33 cellular contexts compared by ENCODE assay signal in the genomic region with DNA sequence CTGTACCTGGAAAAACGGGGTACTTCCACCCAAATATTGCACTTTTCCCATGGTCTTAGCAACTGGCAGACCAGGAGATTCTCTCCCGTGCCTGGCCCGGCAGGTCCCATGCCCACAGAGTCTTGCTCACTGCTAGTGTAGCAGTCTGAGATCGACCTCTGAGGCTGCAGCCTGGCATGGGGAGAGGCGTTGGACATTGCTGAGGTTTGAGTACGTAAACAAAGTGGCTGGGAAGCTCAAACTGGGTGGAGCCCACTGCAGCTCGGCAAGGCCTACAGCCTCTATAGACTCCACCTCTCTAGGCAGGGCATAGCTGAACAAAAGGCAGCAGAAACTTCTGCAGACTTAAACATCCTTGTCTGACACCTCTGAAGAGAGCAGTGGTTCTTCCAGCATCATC. TPM values are rescaled to one million over a fixed set of nuclear protein-coding genes. Genes with fewer than 3 reads are reported as not detected.
"Had no signal": no experiment of that assay in that cellular context is flagged by ENCODE, and none has a peak within 500 bp of the region (broad histone marks: within the 10 kb centered on the region; RNA-seq: fewer than 3 reads in every experiment).

No MANE protein-coding gene starts in this region.

- DNase-seq: activated B cell treated with CpG ODN at 0.5 μM for 24 hours; activated CD4-positive, alpha-beta memory T cell treated with anti-CD3 and anti-CD28 coated beads for 36 hours; activated CD4-positive, alpha-beta T cell treated with anti-CD3 and anti-CD28 coated beads for 4 hours; activated CD4-positive, alpha-beta T cell treated with anti-CD3 and anti-CD28 coated beads, Interleukin-2, amount 10 ng/mL, durations not matched to agents 7 days and 5 days; activated CD4-positive, CD25-positive, alpha-beta regulatory T cell treated with anti-CD3 and anti-CD28 coated beads, Interleukin-2, amount 50 U/mL, for 72 hours; activated CD8-positive, alpha-beta memory T cell treated with anti-CD3 and anti-CD28 coated beads, Interleukin-2, amount 50 U/mL, for 4 hours; activated CD8-positive, alpha-beta T cell treated with anti-CD3 and anti-CD28 coated beads for 36 hours; activated effector memory CD4-positive, alpha-beta T cell treated with anti-CD3 and anti-CD28 coated beads, Interleukin-2, amount 50 U/mL, for 16 hours; activated gamma-delta T cell treated with Interleukin-2 at 50 U/mL for 16 hours; activated naive CD4-positive, alpha-beta T cell; activated naive CD4-positive, alpha-beta T cell treated with anti-CD3 and anti-CD28 coated beads for 36 hours; activated naive CD4-positive, alpha-beta T cell treated with anti-CD3 and anti-CD28 coated beads, Interleukin-2, amount 50 U/mL, for 16 hours; activated naive CD8-positive, alpha-beta T cell treated with anti-CD3 and anti-CD28 coated beads for 36 hours; activated T-cell treated with anti-CD3 and anti-CD28 coated beads for 4 hours; activated T-cell treated with anti-CD3 and anti-CD28 coated beads, Interleukin-2, amount 50 U/mL, for 1 hour; activated T-cell treated with anti-CD3 and anti-CD28 coated beads, Interleukin-2, amount 50 U/mL, for 4 hours; activated T-cell treated with anti-CD3 and anti-CD28 coated beads, Interleukin-2, amount 50 U/mL, for 72 hours; adrenal gland; amniotic stem cell; aorta; body of pancreas; brain microvascular endothelial cell; central memory CD4-positive, alpha-beta T cell; T-helper 2 cell; T-helper 9 cell had no signal

- H3K36me3 ChIP-seq: adrenal gland, brain microvascular endothelial cell, breast epithelium had no signal

- H3K27ac ChIP-seq: adrenal gland, body of pancreas, brain microvascular endothelial cell, breast epithelium, VCaP had no signal

- H3K9me3 Mint-ChIP-seq: activated CD4-positive, alpha-beta memory T cell treated with anti-CD3 and anti-CD28 coated beads for 36 hours; activated CD4-positive, alpha-beta T cell treated with anti-CD3 and anti-CD28 coated beads, Interleukin-2, amount 10 ng/mL, durations not matched to agents 7 days and 5 days; activated CD8-positive, alpha-beta T cell treated with anti-CD3 and anti-CD28 coated beads for 36 hours; activated naive CD4-positive, alpha-beta T cell treated with anti-CD3 and anti-CD28 coated beads for 36 hours; activated T-helper 1 cell treated with anti-CD3 and anti-CD28 coated beads, Interleukin-12 subunit alpha, Interleukin-12 subunit beta, Interleukin-2, Interleukin-4 antibody, amounts not matched to agents 30 ng/mL and 10 ng/mL and 1 ng/mL, durations not matched to agents 14 hours and 24 hours and 36 hours; T-helper 1 cell treated with Interleukin-12 subunit alpha and Interleukin-12 subunit beta and Interleukin-4 antibody, amounts not matched to agents 30 μg/mL and 1 μg/mL, for 36 hours; T-helper 2 cell treated with Interferon-gamma antibody and Interleukin-4, amounts not matched to agents 5 μg/mL and 100 μg/mL, for 36 hours had no signal

- H3K4me1 Mint-ChIP-seq: activated B cell treated with CpG ODN at 0.5 μM for 24 hours; activated CD4-positive, alpha-beta T cell treated with anti-CD3 and anti-CD28 coated beads, Interleukin-2, amount 10 ng/mL, durations not matched to agents 7 days and 5 days; activated T-helper 17 cell treated with anti-CD3 and anti-CD28 coated beads, Interleukin-2, amount 50 U/mL, for 72 hours had no signal

- H3K27me3 ChIP-seq: body of pancreas, brain microvascular endothelial cell, breast epithelium had no signal

- H3K9me3 ChIP-seq: adrenal gland, body of pancreas, breast epithelium had no signal

- H3K27ac Mint-ChIP-seq: activated B cell treated with CpG ODN at 0.5 μM for 24 hours; activated CD4-positive, alpha-beta memory T cell treated with anti-CD3 and anti-CD28 coated beads for 36 hours; activated CD4-positive, alpha-beta T cell treated with anti-CD3 and anti-CD28 coated beads, Interleukin-2, amount 10 ng/mL, durations not matched to agents 7 days and 5 days; activated CD8-positive, alpha-beta T cell treated with anti-CD3 and anti-CD28 coated beads for 36 hours; activated naive CD4-positive, alpha-beta T cell treated with anti-CD3 and anti-CD28 coated beads for 36 hours; activated naive CD4-positive, alpha-beta T cell treated with anti-CD3 and anti-CD28 coated beads, Interleukin-2, amount 50 U/mL, for 72 hours; activated naive CD8-positive, alpha-beta T cell treated with anti-CD3 and anti-CD28 coated beads for 36 hours; activated T-cell treated with anti-CD3 and anti-CD28 coated beads, Interleukin-2, amount 50 U/mL, for 72 hours; activated T-helper 1 cell treated with anti-CD3 and anti-CD28 coated beads, Interleukin-12 subunit alpha, Interleukin-12 subunit beta, Interleukin-2, Interleukin-4 antibody, amounts not matched to agents 30 ng/mL and 10 ng/mL and 1 ng/mL, durations not matched to agents 14 hours and 24 hours and 36 hours; activated T-helper 17 cell treated with anti-CD3 and anti-CD28 coated beads, Interleukin-2, amount 50 U/mL, for 72 hours; T-helper 1 cell treated with Interleukin-12 subunit alpha and Interleukin-12 subunit beta and Interleukin-4 antibody, amounts not matched to agents 30 μg/mL and 1 μg/mL, for 36 hours; T-helper 2 cell treated with Interferon-gamma antibody and Interleukin-4, amounts not matched to agents 5 μg/mL and 100 μg/mL, for 36 hours had no signal

- H3K4me3 Mint-ChIP-seq: activated B cell treated with CpG ODN at 0.5 μM for 24 hours; activated CD4-positive, alpha-beta memory T cell treated with anti-CD3 and anti-CD28 coated beads for 36 hours; activated CD4-positive, alpha-beta T cell treated with anti-CD3 and anti-CD28 coated beads, Interleukin-2, amount 10 ng/mL, durations not matched to agents 7 days and 5 days; activated CD8-positive, alpha-beta T cell treated with anti-CD3 and anti-CD28 coated beads for 36 hours; activated naive CD4-positive, alpha-beta T cell treated with anti-CD3 and anti-CD28 coated beads for 36 hours; activated naive CD8-positive, alpha-beta T cell treated with anti-CD3 and anti-CD28 coated beads for 36 hours; activated T-cell treated with anti-CD3 and anti-CD28 coated beads, Interleukin-2, amount 50 U/mL, for 4 hours; activated T-cell treated with anti-CD3 and anti-CD28 coated beads, Interleukin-2, amount 50 U/mL, for 72 hours; activated T-helper 1 cell treated with anti-CD3 and anti-CD28 coated beads, Interleukin-12 subunit alpha, Interleukin-12 subunit beta, Interleukin-2, Interleukin-4 antibody, amounts not matched to agents 30 ng/mL and 10 ng/mL and 1 ng/mL, durations not matched to agents 14 hours and 24 hours and 36 hours; activated T-helper 17 cell treated with anti-CD3 and anti-CD28 coated beads, Interleukin-2, amount 50 U/mL, for 72 hours; T-helper 1 cell treated with Interleukin-12 subunit alpha and Interleukin-12 subunit beta and Interleukin-4 antibody, amounts not matched to agents 30 μg/mL and 1 μg/mL, for 36 hours; T-helper 2 cell treated with Interferon-gamma antibody and Interleukin-4, amounts not matched to agents 5 μg/mL and 100 μg/mL, for 36 hours had no signal

- H3K36me3 Mint-ChIP-seq: activated CD4-positive, alpha-beta memory T cell treated with anti-CD3 and anti-CD28 coated beads for 36 hours; activated naive CD4-positive, alpha-beta T cell treated with anti-CD3 and anti-CD28 coated beads, Interleukin-2, amount 50 U/mL, for 72 hours; activated naive CD8-positive, alpha-beta T cell treated with anti-CD3 and anti-CD28 coated beads for 36 hours had no signal

- H3K4me1 ChIP-seq: adrenal gland, body of pancreas, breast epithelium had no signal

- H3K4me3 ChIP-seq: adrenal gland, body of pancreas, breast epithelium had no signal

- ATAC-seq: activated CD8-positive, alpha-beta T cell treated with anti-CD3 and anti-CD28 coated beads for 36 hours; activated naive CD4-positive, alpha-beta T cell treated with anti-CD3 and anti-CD28 coated beads, Interleukin-2, amount 50 U/mL, for 72 hours; activated T-cell treated with anti-CD3 and anti-CD28 coated beads, Interleukin-2, amount 50 U/mL, for 4 hours; activated T-cell treated with anti-CD3 and anti-CD28 coated beads, Interleukin-2, amount 50 U/mL, for 72 hours; activated T-helper 17 cell treated with anti-CD3 and anti-CD28 coated beads, Interleukin-2, amount 50 U/mL, for 72 hours; body of pancreas had no signal

RNA-seq across cellular contexts. Expression of a gene that starts 40.1 kb away (rescaled TPM):
- total RNA-seq: activated CD4-positive, alpha-beta memory T cell treated with anti-CD3 and anti-CD28 coated beads for 36 hours; activated CD8-positive, alpha-beta memory T cell treated with anti-CD3 and anti-CD28 coated beads for 36 hours; activated T-helper 1 cell treated with anti-CD3 and anti-CD28 coated beads, Interleukin-12 subunit alpha, Interleukin-12 subunit beta, Interleukin-2, Interleukin-4 antibody, amounts not matched to agents 30 ng/mL and 10 ng/mL and 1 ng/mL, durations not matched to agents 14 hours and 24 hours and 36 hours had no signal
